In genomic region chr11:66336234-66337102, GRCh38 we compare ENCODE assay signal across 1 cellular context.
TF ChIP-seq lines count a peak whose summit lies in the region.

Gene RIN1 (minus strand): TSS chr11:66336434. CDS start chr11:66336402, 32 bp downstream.

TF ChIP-seq in K562, 482 proteins besides CTCF, POLR2A, EP300 and RAD21 (continued from another document and continues in another):
- TF ChIP-seq MLLT1 (IDR thresholded peaks at IDR 0.05) = peak in 1 of 2 experiments; percentile 38; a peak in 1 of 4 replicates
- TF ChIP-seq BRF2 (IDR thresholded peaks at IDR 0.05; ENCODE audit: borderline replicate concordance, insufficient read depth, insufficient read length) = no peak
- peak; percentile 76; the same call in 1 of the 2 replicates for TF ChIP-seq ARID4B (CRISPR knock-in tag; IDR thresholded peaks at IDR 0.05)
- TF ChIP-seq MNT (conservative IDR thresholded peaks at IDR 0.05) = peak in 1 of 2 experiments; percentile 73; a peak in 2 of 4 replicates
- TF ChIP-seq ZBTB33 (CRISPR knock-in tag; IDR thresholded peaks at IDR 0.05) = peak; percentile 68; the same call in 1 of the 2 replicates
- TF ChIP-seq ERF (CRISPR knock-in tag; IDR thresholded peaks at IDR 0.05) = peak; percentile 70
- TF ChIP-seq ZMIZ1 (IDR thresholded peaks at IDR 0.05; ENCODE audit: low read depth in 2 of 2, low read length in 2 of 2) = 0 out of 4 replicates have a peak, but pooled peaks of 1 of the 2 experiments have one; percentile 16
- no peak for TF ChIP-seq KAT8 (IDR thresholded peaks at IDR 0.05; ENCODE audit: low read depth)
- TF ChIP-seq ATF3 (IDR thresholded peaks at IDR 0.05) = peak; percentile 81
- TF ChIP-seq ATF3 (CRISPR knock-in tag; conservative IDR thresholded peaks at IDR 0.05) = no peak
- TF ChIP-seq ZNF384 (IDR thresholded peaks at IDR 0.05; ENCODE audit: low read depth, low read length) = no peak
- no peak for TF ChIP-seq ZBTB11 (CRISPR knock-in tag; IDR thresholded peaks at IDR 0.05)
- TF ChIP-seq ZNF696 (CRISPR knock-in tag; conservative IDR thresholded peaks at IDR 0.05) = no peak
- no peak for TF ChIP-seq PPARD (CRISPR knock-in tag; IDR thresholded peaks at IDR 0.05)
- no peak for TF ChIP-seq ZNF695 (CRISPR knock-in tag; IDR thresholded peaks at IDR 0.05)
- TF ChIP-seq JUNB (CRISPR knock-in tag; conservative IDR thresholded peaks at IDR 0.05) = no peak
- 0 out of 2 replicates have a peak, but pooled peaks have one; percentile 62 for TF ChIP-seq FOXP1 (CRISPR knock-in tag; IDR thresholded peaks at IDR 0.05)
- TF ChIP-seq KDM1A (IDR thresholded peaks at IDR 0.05) = peak in 1 of 2 experiments; percentile 39; a peak in 1 of 4 replicates
- TF ChIP-seq BMI1 (IDR thresholded peaks at IDR 0.05; ENCODE audit: low read length) = peak; percentile 75; the same call in 1 of the 2 replicates
- TF ChIP-seq MXI1 (IDR thresholded peaks at IDR 0.05; ENCODE audit: low read depth, low read length) = peak; percentile 72; the same call in 1 of the 2 replicates
- TF ChIP-seq DLX4 (CRISPR knock-in tag; IDR thresholded peaks at IDR 0.05) = no peak
- TF ChIP-seq RNF2 (IDR thresholded peaks at IDR 0.05) = peak; percentile 74
- peak; percentile 89 for TF ChIP-seq FOXP4 (CRISPR knock-in tag; IDR thresholded peaks at IDR 0.05; ENCODE audit: borderline replicate concordance)
- TF ChIP-seq TRIM25 (IDR thresholded peaks at IDR 0.05; ENCODE audit: borderline replicate concordance) = no peak
- no peak for TF ChIP-seq TEAD4 (IDR thresholded peaks at IDR 0.05; ENCODE audit: low read length)
- no peak for TF ChIP-seq TEAD4 (CRISPR knock-in tag; IDR thresholded peaks at IDR 0.05; ENCODE audit: borderline replicate concordance)
- TF ChIP-seq BRD9 (IDR thresholded peaks at IDR 0.05; ENCODE audit: low read depth, partially characterized antibody) = no peak
- no peak for TF ChIP-seq BRCA1 (IDR thresholded peaks at IDR 0.05)
- no peak for TF ChIP-seq BRCA1 (CRISPR knock-in tag; IDR thresholded peaks at IDR 0.05)
